Comparison of ENCODE assay signal across 7 cellular contexts in genomic region chr7:801351-801750, GRCh38. TPM values are rescaled to one million over a fixed set of nuclear protein-coding genes. Genes with fewer than 3 reads are reported as not detected.
DNase-seq lines count a peak whose midpoint lies in the region; ATAC-seq, FAIRE-seq and TF ChIP-seq lines count a peak whose summit lies in the region.
"Not testable (repeated sequence)": the region's sequence is repeated elsewhere in the genome, so short reads cannot be mapped to it uniquely, and the experiment has no call there.

No MANE protein-coding gene starts in this region.

- not testable (repeated sequence) for ATAC-seq in K562, upper lobe of right lung
- peak; percentile 37 for ATAC-seq in esophagus mucosa

- in situ Hi-C loops in K562 (cut with MboI): not testable (repeated sequence)

- not testable (repeated sequence) for H3K4me1 Mint-ChIP-seq in HFFc6 (ENCODE audit: low read depth)

- H3K79me2 ChIP-seq in K562 (ENCODE audit: control insufficient read depth, insufficient read depth, low read length): not testable (repeated sequence)

- H4K20me1 ChIP-seq in K562 (replicated peaks; ENCODE audit: control insufficient read depth, insufficient read depth, low read length): not testable (repeated sequence)

- TF ChIP-seq CTCF in HFFc6 (IDR thresholded peaks at IDR 0.05): peak; percentile 19; the same call in 1 of the 2 replicates
- TF ChIP-seq CTCF in K562 (IDR thresholded peaks at IDR 0.05 in 2 of 3, conservative IDR thresholded peaks at IDR 0.05 in 1 of 3; ENCODE audit: insufficient read depth in 2 of 3, low read depth in 1 of 3, low read length in 3 of 3); left ventricle myocardium inferior (IDR thresholded peaks at IDR 0.05; ENCODE audit: borderline replicate concordance); upper lobe of right lung (IDR thresholded peaks at IDR 0.05): not testable (repeated sequence)

- H3K36me3 Mint-ChIP-seq in HFFc6 (ENCODE audit: low read depth): not testable (repeated sequence)

- not testable (repeated sequence) for TF ChIP-seq EP300 in K562 (IDR thresholded peaks at IDR 0.05; ENCODE audit: low read length)

- not testable (repeated sequence) for H3K9me3 ChIP-seq in K562 (replicated peaks; ENCODE audit: control insufficient read depth, insufficient read depth, low read depth, low read length); left ventricle myocardium inferior (replicated peaks); stomach smooth muscle (ENCODE audit: control insufficient read depth in 2 of 2, low read length in 2 of 2); upper lobe of right lung

- 67% methylated on average over 6 of the region's 6 CpGs for WGBS in K562 (ENCODE audit: insufficient coverage, low coverage, missing lambda C conversion rate)

- TF ChIP-seq RAD21 in K562 (CRISPR knock-in tag; conservative IDR thresholded peaks at IDR 0.05 in 1 of 2, IDR thresholded peaks at IDR 0.05 in 1 of 2): not testable (repeated sequence)

- POLR2A ChIA-PET in K562 (lab: Yijun Ruan, JAX): not testable (repeated sequence)

- H2AFZ ChIP-seq in K562 (ENCODE audit: low read depth, low read length): not testable (repeated sequence)

- not testable (repeated sequence) for FAIRE-seq in K562 (lab: Jason Lieb, UNC)

- H3K4me2 ChIP-seq in K562 (ENCODE audit: insufficient read depth, low read length): not testable (repeated sequence)

- CTCF ChIA-PET in K562 (lab: Yijun Ruan, JAX; ENCODE audit: low intra/inter-chr PET ratio): not testable (repeated sequence)

- not testable (repeated sequence) for BruUV-seq in K562 (replicated peaks; lab: Mats Ljungman, UMichigan)

- H3K4me3 Mint-ChIP-seq in HFFc6: not testable (repeated sequence)

- H3K36me3 ChIP-seq in K562 (ENCODE audit: control insufficient read depth, insufficient read depth, low read length); left ventricle myocardium inferior; rectal smooth muscle tissue (ENCODE audit: control insufficient read depth, insufficient read depth, low read length); stomach smooth muscle (ENCODE audit: control insufficient read depth in 2 of 2, insufficient read depth in 2 of 2, low read length in 2 of 2); upper lobe of right lung: not testable (repeated sequence)

- not testable (repeated sequence) for H3K4me1 ChIP-seq in K562 (replicated peaks in 1 of 2; ENCODE audit: control insufficient read depth in 2 of 2, insufficient read depth in 2 of 2, low read length in 2 of 2); rectal smooth muscle tissue (ENCODE audit: control insufficient read depth, insufficient read depth, low read length)
- H3K4me1 ChIP-seq in left ventricle myocardium inferior: peaks cover 34% of the 10 kb centered on the region
- peaks cover 26% of the 10 kb centered on the region for H3K4me1 ChIP-seq in stomach smooth muscle (ENCODE audit: control insufficient read depth, insufficient read depth, low read length)
- peaks cover 14% of the 10 kb centered on the region for H3K4me1 ChIP-seq in upper lobe of right lung

- not testable (repeated sequence) for H3K9me1 ChIP-seq in K562 (ENCODE audit: control insufficient read depth, insufficient read depth, low read length)

- TF ChIP-seq POLR2A in K562 (conservative IDR thresholded peaks at IDR 0.05): not testable (repeated sequence)

- H3K27me3 Mint-ChIP-seq in HFFc6 (ENCODE audit: insufficient read depth): not testable (repeated sequence)

- DNase-seq in HFFc6; K562 (ENCODE audit: extremely low read depth in 1 of 4, low spot score in 3 of 4); left ventricle myocardium inferior: not testable (repeated sequence)
- DNase-seq in upper lobe of right lung: peak; percentile 27

- H3K9ac ChIP-seq in K562 (ENCODE audit: insufficient read depth in 1 of 2, low read depth in 2 of 2, low read length in 2 of 2); rectal smooth muscle tissue (ENCODE audit: low read length); stomach smooth muscle (ENCODE audit: low read length in 2 of 2): not testable (repeated sequence)

- H3K27ac ChIP-seq in K562 (ENCODE audit: extremely low read depth, low read depth, low read length): not testable (repeated sequence)
- H3K27ac ChIP-seq in left ventricle myocardium inferior (replicated peaks) (peak overlapping the region; percentile 40), rectal smooth muscle tissue (ENCODE audit: low read depth, low read length) (peak overlapping the region; percentile 39), stomach smooth muscle (ENCODE audit: low read length) (peak overlapping the region; percentile 62), upper lobe of right lung (peak overlapping the region; percentile 55)

- not testable (repeated sequence) for H3K27me3 ChIP-seq in K562 (ENCODE audit: control insufficient read depth in 2 of 2, insufficient read depth in 2 of 2, low read length in 2 of 2); left ventricle myocardium inferior (ENCODE audit: low read depth); rectal smooth muscle tissue (ENCODE audit: control insufficient read depth, insufficient read depth, low read length); stomach smooth muscle (ENCODE audit: control insufficient read depth in 1 of 2, insufficient read depth in 2 of 2, low read length in 2 of 2); upper lobe of right lung

- H3K4me3 ChIP-seq in K562; left ventricle myocardium inferior; rectal smooth muscle tissue (ENCODE audit: low read length); stomach smooth muscle (ENCODE audit: low read length in 2 of 2); upper lobe of right lung: not testable (repeated sequence)

- not testable (repeated sequence) for H3K9me3 Mint-ChIP-seq in HFFc6

- intact Hi-C loops in K562 (cut with micrococcal nuclease); left ventricle myocardium inferior (cut with micrococcal nuclease); upper lobe of right lung (cut with DNase I): not testable (repeated sequence)

- H3K27ac Mint-ChIP-seq in HFFc6: not testable (repeated sequence)

TF ChIP-seq in K562, 482 proteins besides CTCF, POLR2A, EP300 and RAD21:
- peak; percentile 19; the same call in 1 of the 2 replicates for TF ChIP-seq ZBTB33 (CRISPR knock-in tag; IDR thresholded peaks at IDR 0.05)
TF ChIP-seq in K562: peak in this region for 1; not testable (repeated sequence) for 481.

RNA-seq across cellular contexts. Expression of gene SUN1, which starts 30.9 kb away (rescaled TPM):
- total RNA-seq in HFFc6 (2021; fragmentation: NEBNext Ultra II Directional; extraction: Animal tissue kit (Norgen Biotek cat#: 25700)): 10 to 100 TPM; 51.0 to 69.8 (median 61.2) TPM
- 527 and 872 TPM in 2 replicates for total RNA-seq in K562 (2011; cell fraction: chromatin; rRNA removed; ENCODE audit: low replicate concordance)
- total RNA-seq in K562 (2011; cell fraction: nucleolus; rRNA removed): 542 and 585 TPM in 2 replicates
- total RNA-seq in K562 (2011; cell fraction: nucleoplasm; rRNA removed): 348 and 489 TPM in 2 replicates
- 80.5 and 86.7 TPM in 2 replicates for total RNA-seq in K562 (2014; rRNA removed)
- total RNA-seq in K562 (2014; rRNA removed; fragmentation: Illumina TruSeq; extraction: Trizol): 38.9 and 42.3 TPM in 2 replicates
- total RNA-seq in K562 (2015; rRNA removed; fragmentation: Illumina TruSeq; extraction: Trizol): 49.2 and 53.5 TPM in 2 replicates
- 81.9 and 101 TPM in 2 replicates for total RNA-seq in K562 (2021)
- polyA plus RNA-seq in K562 (2011; rRNA removed): 132 and 143 TPM in 2 replicates
- polyA plus RNA-seq in K562 (2011; cell fraction: cytosol; rRNA removed): 249 and 254 TPM in 2 replicates
- 889 and 1,080 TPM in 2 replicates for polyA plus RNA-seq in K562 (2011; cell fraction: nucleus; rRNA removed)
- polyA plus RNA-seq in K562 (2012): 107 and 112 TPM in 2 replicates
- 62.3 and 88.2 TPM in 2 replicates for polyA plus RNA-seq in K562 (2014; fragmentation: Illumina TruSeq; extraction: Trizol)
- 10 to 100 TPM; 36.8 TPM for polyA plus RNA-seq in K562 (2014; fragmentation: Nextera tagmentation; extraction: Ambion mirVana)
- 105 and 119 TPM in 2 replicates for polyA plus RNA-seq in K562 (2014; rRNA removed)
- 72.4 and 98.1 TPM in 2 replicates for polyA minus RNA-seq in K562 (2011; rRNA and poly(A)+ RNA removed)
- 47.4 and 59.7 TPM in 2 replicates for polyA minus RNA-seq in K562 (2011; cell fraction: cytosol; rRNA and poly(A)+ RNA removed)
- polyA minus RNA-seq in K562 (2011; cell fraction: nucleus; rRNA and poly(A)+ RNA removed): 245 and 267 TPM in 2 replicates
- total RNA-seq in esophagus mucosa: 63.0 TPM
- total RNA-seq in left ventricle myocardium inferior: 183 TPM
- total RNA-seq in upper lobe of right lung: 127 TPM
